ENCODE assay signal across 8 cellular contexts in genomic region chr11:119107538-119108150, GRCh38. TPM values are rescaled to one million over a fixed set of nuclear protein-coding genes. Genes with fewer than 3 reads are reported as not detected.
DNase-seq lines count a peak whose midpoint lies in the region; ATAC-seq and TF ChIP-seq lines count a peak whose summit lies in the region.

No MANE protein-coding gene starts in this region.

- peak overlapping the region; percentile 77 to 90 (median 82) for H3K27ac Mint-ChIP-seq in immature natural killer cell

- H3K36me3 ChIP-seq in BJ (ENCODE audit: control insufficient read depth, insufficient read depth, low read length), result peaks cover 12% of the 10 kb centered on the region
- H3K36me3 ChIP-seq in stomach smooth muscle (ENCODE audit: control insufficient read depth in 2 of 2, insufficient read depth in 2 of 2, low read length in 2 of 2), result peaks cover 13 to 21% of the 10 kb centered on the region in 2 donors

- peak overlapping the region; percentile 64 to 83 for H3K9ac ChIP-seq in stomach smooth muscle (ENCODE audit: low read length in 2 of 2)

- no peaks in the 10 kb centered on the region for H3K9me3 Mint-ChIP-seq in immature natural killer cell

- H3K9me3 ChIP-seq in stomach smooth muscle (ENCODE audit: control insufficient read depth in 2 of 2, low read length in 2 of 2), result no peaks in the 10 kb centered on the region

- POLR2A ChIA-PET in BJ (lab: Charles Lee), result interaction anchor here (0.5 to 1.4 kb wide), 4 partner anchors 13 to 317 kb away, joined by 3 to 4 read pairs (median 3); partner anchors contain the start of genes DDX6 and HINFP

- peaks cover 37 to 45% of the 10 kb centered on the region in 2 donors for H3K4me1 Mint-ChIP-seq in immature natural killer cell

- peaks cover 34% of the 10 kb centered on the region for H3K4me1 ChIP-seq in stomach smooth muscle (ENCODE audit: control insufficient read depth, insufficient read depth, low read length)

- H3K27me3 Mint-ChIP-seq in immature natural killer cell (ENCODE audit: low read depth in 3 of 3), result peaks cover 0 to 4% (median 2%) of the 10 kb centered on the region in 3 donors

- H3K36me3 Mint-ChIP-seq in immature natural killer cell, result peaks cover 5 to 7% (median 6%) of the 10 kb centered on the region in 3 donors

- CTCF ChIA-PET in BJ (lab: Yijun Ruan, JAX), result interaction anchor here (1.0 to 1.8 kb wide), 2 partner anchors 12 to 177 kb away, joined by 4 to 10 read pairs; a partner anchor contains a TSS

- in situ Hi-C loops in astrocyte of the cerebellum (cut with HindIII; ENCODE audit: low sequenced_read_pairs), result loop anchor here (25.0 kb wide), 1 partner anchor 180 kb away; no protein-coding TSS in a partner anchor

- no peaks in the 10 kb centered on the region for H3K27me3 ChIP-seq in BJ (ENCODE audit: control insufficient read depth, insufficient read depth, low read length)
- no peaks in the 10 kb centered on the region for H3K27me3 ChIP-seq in stomach smooth muscle (ENCODE audit: control insufficient read depth in 1 of 2, insufficient read depth in 2 of 2, low read length in 2 of 2)

- DNase-seq in BJ (ENCODE audit: low read depth) (no peak), astrocyte of the cerebellum (ENCODE audit: low read depth) (no peak), immature natural killer cell (no peak), DMS153 treated with DMSO at 0.1 percent for 48 hours (lab: John Stamatoyannopoulos, UW; ENCODE audit: unreplicated experiment) (no peak), SW 1271 (lab: John Stamatoyannopoulos, UW) (no peak)

- ATAC-seq in GM19351 (IDR thresholded peaks at IDR 0.05; ENCODE audit: unreplicated experiment) (peak; percentile 12), HG03460 (IDR thresholded peaks at IDR 0.05; ENCODE audit: unreplicated experiment) (peak; percentile 16)

- H3K4me3 ChIP-seq in BJ (ENCODE audit: low read depth, low read length) (peak overlapping the region; percentile 82), astrocyte of the cerebellum (ENCODE audit: low read depth, low read length) (peak overlapping the region; percentile 76), stomach smooth muscle (ENCODE audit: low read length in 2 of 2) (peak overlapping the region; percentile 77 to 86)

- H3K4me3 Mint-ChIP-seq in immature natural killer cell, result peak overlapping the region; percentile 88 to 95 (median 90)

- peak overlapping the region; percentile 37 for H3K27ac ChIP-seq in stomach smooth muscle (ENCODE audit: low read length)

- TF ChIP-seq CTCF in BJ (IDR thresholded peaks at IDR 0.05; ENCODE audit: insufficient read depth, low read depth, low read length) (no peak), astrocyte of the cerebellum (IDR thresholded peaks at IDR 0.05; ENCODE audit: low read depth, low read length, missing control alignments) (no peak)

RNA-seq across cellular contexts. Expression of gene C2CD2L, which starts 0.5 kb away (rescaled TPM):
- polyA plus RNA-seq in BJ (2011; rRNA removed) (2.8 and 5.7 TPM in 2 replicates), immature natural killer cell (1 to 10 TPM; 1.0 to 7.7 (median 2.6) TPM)
- 6.5 and 11.5 TPM in 2 replicates for polyA minus RNA-seq in BJ (2011; rRNA and poly(A)+ RNA removed)

RNA-seq across cellular contexts. Expression of gene DPAGT1, which starts 6.0 kb away (rescaled TPM):
- 67.4 and 75.6 TPM in 2 replicates for polyA plus RNA-seq in BJ (2011; rRNA removed)
- polyA minus RNA-seq in BJ (2011; rRNA and poly(A)+ RNA removed), result 48.9 and 101 TPM in 2 replicates
- 10 to 100 TPM; 23.7 to 47.4 (median 44.5) TPM for polyA plus RNA-seq in immature natural killer cell

RNA-seq across cellular contexts. Expression of gene HINFP, which starts 13.7 kb away (rescaled TPM):
- polyA plus RNA-seq in BJ (2011; rRNA removed) (17.6 and 27.3 TPM in 2 replicates), immature natural killer cell (10 to 100 TPM in 2 of 3 donors, 1 to 10 TPM in 1; 9.2 to 18.6 (median 11.0) TPM)
- polyA minus RNA-seq in BJ (2011; rRNA and poly(A)+ RNA removed), result 18.4 and 40.8 TPM in 2 replicates

RNA-seq across cellular contexts. Expression of gene HMBS, which starts 23.0 kb away (rescaled TPM):
- polyA plus RNA-seq in BJ (2011; rRNA removed), result 38.4 and 54.9 TPM in 2 replicates
- polyA minus RNA-seq in BJ (2011; rRNA and poly(A)+ RNA removed), result 22.1 and 29.0 TPM in 2 replicates
- polyA plus RNA-seq in immature natural killer cell, result 10 to 100 TPM in 2 of 3 donors, 1 to 10 TPM in 1; 7.6 to 19.0 (median 11.9) TPM

RNA-seq across cellular contexts. Expression of gene VPS11, which starts 40.0 kb away (rescaled TPM):
- 11.4 and 15.9 TPM in 2 replicates for polyA plus RNA-seq in BJ (2011; rRNA removed)
- polyA minus RNA-seq in BJ (2011; rRNA and poly(A)+ RNA removed), result 22.0 and 26.1 TPM in 2 replicates
- polyA plus RNA-seq in immature natural killer cell, result 10 to 100 TPM; 33.0 to 58.8 (median 49.3) TPM
